ENCODE assay signal across 8 cellular contexts in the genomic region with DNA sequence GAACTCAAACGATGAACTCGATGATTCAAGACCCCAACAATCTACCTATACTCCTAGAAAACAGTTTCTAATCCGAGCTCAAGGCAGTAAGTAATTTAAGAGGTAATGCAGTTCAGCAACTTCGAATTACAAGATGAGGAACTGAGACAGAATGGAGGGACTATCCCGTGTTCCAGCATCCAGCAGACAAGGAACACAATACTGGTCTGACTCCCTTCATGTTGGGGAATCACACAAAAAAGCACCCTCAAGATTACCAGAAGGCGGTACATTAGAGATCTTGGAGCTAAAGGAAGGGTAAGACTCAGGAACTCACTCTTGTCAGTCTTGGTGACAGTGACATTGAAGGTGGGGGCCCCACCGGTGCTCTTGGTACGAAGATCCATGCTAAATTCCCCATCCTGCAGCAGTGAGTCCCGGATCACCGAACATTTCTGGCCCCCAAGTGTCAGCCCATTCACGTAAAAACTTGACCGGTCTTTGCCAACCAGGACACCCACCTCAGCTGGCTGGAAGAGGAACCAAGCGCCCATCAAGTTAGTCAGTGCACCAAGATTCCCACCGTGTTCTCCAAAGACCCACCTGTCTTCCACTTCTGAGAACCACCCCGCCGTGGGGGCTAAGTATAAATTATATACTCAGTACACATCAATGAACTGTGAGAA. TPM values are rescaled to one million over a fixed set of nuclear protein-coding genes. Genes with fewer than 3 reads are reported as not detected.
DNase-seq lines count a peak whose midpoint lies in the region; ATAC-seq, FAIRE-seq and TF ChIP-seq lines count a peak whose summit lies in the region.

No MANE protein-coding gene starts in this region.

- in situ Hi-C loops in GM13977 (cut with MboI; ENCODE audit: low pct_unique_long_range_greater_than_20kb, low sequenced_read_pairs, unreplicated experiment), result no loop called here

- WGBS in sigmoid colon, 2 donors, result 9 to 20% methylated on average over 16 of the region's 16 CpGs

- TF ChIP-seq POLR2A in GM12892 (IDR thresholded peaks at IDR 0.05; ENCODE audit: low read depth, low read length) (peak; percentile 71), sigmoid colon (IDR thresholded peaks at IDR 0.05) (no peak)

- H3K9me2 ChIP-seq in SU-DHL-6 (replicated peaks; ENCODE audit: insufficient read depth, low read length), result no peaks in the 10 kb centered on the region

- peaks cover 11% of the 10 kb centered on the region; the same call in 1 of the 2 replicates for H3K36me3 ChIP-seq in SU-DHL-6 (ENCODE audit: low read length)
- peaks cover 27% of the 10 kb centered on the region for H3K36me3 ChIP-seq in fibroblast of lung (ENCODE audit: control insufficient read depth, insufficient read depth, low read length)
- H3K36me3 ChIP-seq in sigmoid colon, result peaks cover 16 to 48% (median 33%) of the 10 kb centered on the region in 4 donors

- no peak overlapping the region for H2AFZ ChIP-seq in SU-DHL-6 (ENCODE audit: low read depth, low read length, severe bottlenecking)
- H2AFZ ChIP-seq in fibroblast of lung (ENCODE audit: low read length), result no peak overlapping the region

- H4K20me1 ChIP-seq in SU-DHL-6 (ENCODE audit: low read depth, low read length) (peaks cover 3% of the 10 kb centered on the region; the same call in 1 of the 2 replicates), fibroblast of lung (ENCODE audit: control insufficient read depth, extremely low read depth, insufficient read depth, low read length) (peaks cover 2% of the 10 kb centered on the region)

- DNase-seq in GM12892 (ENCODE audit: insufficient read length) (no peak), fibroblast of lung (ENCODE audit: low read depth in 2 of 2) (no peak), sigmoid colon (no peak), GM13977 (ENCODE audit: low spot score) (no peak)

- peak overlapping the region; percentile 100 for H3K27ac ChIP-seq in SU-DHL-6 (ENCODE audit: low read depth, low read length)
- peak overlapping the region; percentile 73 for H3K27ac ChIP-seq in fibroblast of lung (ENCODE audit: insufficient read depth, low read length)
- H3K27ac ChIP-seq in sigmoid colon, result peak overlapping the region; percentile 98 to 100 (median 99)

- H3K27me3 ChIP-seq in SU-DHL-6 (ENCODE audit: low read length), result no peaks in the 10 kb centered on the region
- H3K27me3 ChIP-seq in fibroblast of lung (ENCODE audit: control insufficient read depth, insufficient read depth, low read length), result no peaks in the 10 kb centered on the region
- no peaks in the 10 kb centered on the region for H3K27me3 ChIP-seq in sigmoid colon

- TF ChIP-seq CTCF in SU-DHL-6 (IDR thresholded peaks at IDR 0.05; ENCODE audit: insufficient read depth, low read length, poor library complexity, severe bottlenecking) (no peak), fibroblast of lung (conservative IDR thresholded peaks at IDR 0.05 in 1 of 2, IDR thresholded peaks at IDR 0.05 in 1 of 2; ENCODE audit: low read depth in 1 of 2, low read length in 2 of 2) (no peak), sigmoid colon (IDR thresholded peaks at IDR 0.05) (no peak), GM13977 (IDR thresholded peaks at IDR 0.05; ENCODE audit: extremely low read depth, insufficient read depth, missing control alignments) (no peak)

- H3K9ac ChIP-seq in SU-DHL-6 (ENCODE audit: low read length) (peak overlapping the region; percentile 100), fibroblast of lung (ENCODE audit: insufficient read depth, low read length) (peak overlapping the region; percentile 66)

- H3K4me1 ChIP-seq in fibroblast of lung (ENCODE audit: control insufficient read depth, extremely low read depth, insufficient read depth, low read length), result peaks cover 21% of the 10 kb centered on the region
- peaks cover 0 to 65% (median 53%) of the 10 kb centered on the region in 4 donors for H3K4me1 ChIP-seq in sigmoid colon

- H3K9me3 ChIP-seq in SU-DHL-6 (ENCODE audit: insufficient read depth, low read length), result no peaks in the 10 kb centered on the region
- H3K9me3 ChIP-seq in fibroblast of lung (ENCODE audit: control insufficient read depth, insufficient read depth, low read depth, low read length), result no peaks in the 10 kb centered on the region
- H3K9me3 ChIP-seq in sigmoid colon, result no peaks in the 10 kb centered on the region

- H3K4me2 ChIP-seq in SU-DHL-6 (ENCODE audit: low read depth, low read length, poor library complexity, severe bottlenecking), result peak overlapping the region; percentile 90
- peak overlapping the region; percentile 61 for H3K4me2 ChIP-seq in fibroblast of lung (ENCODE audit: extremely low read depth, insufficient read depth, low read length)

- TF ChIP-seq EP300 in sigmoid colon (IDR thresholded peaks at IDR 0.05), result no peak

- H3K79me2 ChIP-seq in SU-DHL-6 (ENCODE audit: insufficient read depth, low read length) (peaks cover 52% of the 10 kb centered on the region), fibroblast of lung (ENCODE audit: control insufficient read depth, insufficient read depth, low read length) (peaks cover 69% of the 10 kb centered on the region)

- peaks cover 65% of the 10 kb centered on the region for H3F3A ChIP-seq in SU-DHL-6 (ENCODE audit: insufficient read depth)

- peak; percentile 89 for FAIRE-seq in GM12892 (lab: Jason Lieb, UNC)

- intact Hi-C loops in sigmoid colon (cut with DNase I), result no loop called here

- ATAC-seq in HG02973 (IDR thresholded peaks at IDR 0.05; ENCODE audit: unreplicated experiment) (no peak), HG02840 (IDR thresholded peaks at IDR 0.05; ENCODE audit: low FRiP score, unreplicated experiment) (no peak), HG02610 (IDR thresholded peaks at IDR 0.05; ENCODE audit: unreplicated experiment) (no peak)

- peak overlapping the region; percentile 100 for H3K4me3 ChIP-seq in SU-DHL-6 (ENCODE audit: insufficient read depth, low read length, poor library complexity, severe bottlenecking)
- peak overlapping the region; percentile 97 to 98 (median 97) for H3K4me3 ChIP-seq in fibroblast of lung (replicated peaks in 1 of 4; ENCODE audit: control extremely low read depth in 1 of 4, insufficient read depth in 1 of 4, low read depth in 3 of 4, low read length in 4 of 4)
- peak overlapping the region; percentile 80 to 99 (median 96) for H3K4me3 ChIP-seq in sigmoid colon

RNA-seq across cellular contexts. Expression of a gene that starts 1.9 kb away (rescaled TPM):
- polyA plus RNA-seq in GM12892 (2012; ENCODE audit: missing spikeins), result 1,802 TPM
- total RNA-seq in fibroblast of lung (258 and 422 TPM in 2 replicates), sigmoid colon (1,000 to 10,000 TPM in 1 of 4 donors, 100 to 1,000 TPM in 3; 690 to 1,141 (median 828) TPM)
- polyA plus RNA-seq in fibroblast of lung (870 and 1,199 TPM in 2 replicates), sigmoid colon (1,000 to 10,000 TPM in 1 of 3 donors, 100 to 1,000 TPM in 2; 853 to 1,404 (median 948) TPM)
- 1,472 and 2,070 TPM in 2 replicates for polyA plus RNA-seq in fibroblast of lung (2012)
- 622 and 777 TPM in 2 replicates for polyA minus RNA-seq in fibroblast of lung (ENCODE audit: low replicate concordance)

RNA-seq across cellular contexts. Expression of a gene that starts 4.5 kb away (rescaled TPM):
- polyA plus RNA-seq in GM12892 (2012; ENCODE audit: missing spikeins), result 30.2 TPM
- total RNA-seq in fibroblast of lung (1.8 and 4.3 TPM in 2 replicates), sigmoid colon (1 to 10 TPM; 2.5 to 9.1 (median 5.1) TPM)
- polyA plus RNA-seq in fibroblast of lung (2.0 and 2.3 TPM in 2 replicates), sigmoid colon (10 to 100 TPM in 1 of 3 donors, 1 to 10 TPM in 1, under 1 TPM in 1; 0.69 to 10.3 (median 5.4) TPM)
- polyA plus RNA-seq in fibroblast of lung (2012), result 3.4 and 3.8 TPM in 2 replicates
- 2.3 TPM in 1 of 2 replicates, not detected in the other for polyA minus RNA-seq in fibroblast of lung (ENCODE audit: low replicate concordance)

RNA-seq across cellular contexts. Expression of a gene that starts 6.4 kb away (rescaled TPM):
- 108 TPM for polyA plus RNA-seq in GM12892 (2012; ENCODE audit: missing spikeins)
- 13.6 and 22.8 TPM in 2 replicates for total RNA-seq in fibroblast of lung
- 52.6 and 83.5 TPM in 2 replicates for polyA plus RNA-seq in fibroblast of lung
- 67.1 and 105 TPM in 2 replicates for polyA plus RNA-seq in fibroblast of lung (2012)
- 97.9 and 127 TPM in 2 replicates for polyA minus RNA-seq in fibroblast of lung (ENCODE audit: low replicate concordance)
- total RNA-seq in sigmoid colon, result 10 to 100 TPM; 51.2 to 71.2 (median 60.3) TPM
- polyA plus RNA-seq in sigmoid colon, result 100 to 1,000 TPM in 1 of 3 donors, 10 to 100 TPM in 2; 45.0 to 120 (median 83.9) TPM

RNA-seq across cellular contexts. Expression of a gene that starts 6.6 kb away (rescaled TPM):
- 61.3 TPM for polyA plus RNA-seq in GM12892 (2012; ENCODE audit: missing spikeins)
- total RNA-seq in fibroblast of lung, result 50.3 and 59.3 TPM in 2 replicates
- polyA plus RNA-seq in fibroblast of lung, result 29.2 and 45.8 TPM in 2 replicates
- 40.3 and 62.5 TPM in 2 replicates for polyA plus RNA-seq in fibroblast of lung (2012)
- polyA minus RNA-seq in fibroblast of lung (ENCODE audit: low replicate concordance), result 99.6 and 148 TPM in 2 replicates
- total RNA-seq in sigmoid colon, result 10 to 100 TPM; 41.0 to 60.3 (median 48.6) TPM
- polyA plus RNA-seq in sigmoid colon, result 10 to 100 TPM; 57.7 to 82.8 (median 79.9) TPM

RNA-seq across cellular contexts. Expression of a gene that starts 14.4 kb away (rescaled TPM):
- polyA plus RNA-seq in GM12892 (2012; ENCODE audit: missing spikeins), result 1.9 TPM
- total RNA-seq in fibroblast of lung (not detected in 2 replicates), sigmoid colon (not detected)
- polyA plus RNA-seq in fibroblast of lung (not detected in 2 replicates), sigmoid colon (1 to 10 TPM in 1 of 3 donors, not detected in 2; 1.1 TPM)
- polyA plus RNA-seq in fibroblast of lung (2012), result 0.23 and 0.33 TPM in 2 replicates
- not detected in 2 replicates for polyA minus RNA-seq in fibroblast of lung (ENCODE audit: low replicate concordance)
